ENCODE assay signal across 17 cellular contexts in the genomic region with DNA sequence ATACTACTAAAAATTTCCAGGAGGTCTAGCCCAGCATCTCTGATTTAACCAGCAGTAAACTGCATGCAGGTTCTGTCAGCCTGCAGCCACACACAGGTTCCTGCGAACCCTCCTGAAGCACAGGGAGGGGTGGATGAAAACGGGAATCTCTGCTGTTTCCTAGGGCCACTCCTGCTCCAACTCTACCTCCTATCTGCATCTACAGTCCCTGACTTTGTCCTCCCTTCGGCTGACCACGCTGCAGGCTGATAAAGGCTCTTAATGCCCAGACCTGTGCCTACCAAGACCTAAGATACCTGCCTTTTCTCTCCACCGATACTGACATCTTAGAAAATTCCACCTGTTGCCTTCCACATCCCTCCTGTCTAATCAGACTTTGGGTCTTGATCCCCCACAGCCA. TPM values are rescaled to one million over a fixed set of nuclear protein-coding genes. Genes with fewer than 3 reads are reported as not detected.
A peak's percentile ranks its signal among the peaks of the same experiment; 100 is the strongest.
DNase-seq lines count a peak whose midpoint lies in the region; ATAC-seq and TF ChIP-seq lines count a peak whose summit lies in the region.
"Had no signal": no experiment of that assay in that cellular context is flagged by ENCODE, and none has a peak within 500 bp of the region (broad histone marks: within the 10 kb centered on the region; RNA-seq: fewer than 3 reads in every experiment).

No MANE protein-coding gene starts in this region.

- ATAC-seq in CD8-positive, alpha-beta T cell, result no peak
- ATAC-seq in WTC11 (no peak), naive B cell (ENCODE audit: low read depth in 2 of 2) (no peak), GM21515 (IDR thresholded peaks at IDR 0.05; ENCODE audit: unreplicated experiment) (no peak), GM19328 (IDR thresholded peaks at IDR 0.05; ENCODE audit: unreplicated experiment) (no peak), HG02852 (IDR thresholded peaks at IDR 0.05; ENCODE audit: unreplicated experiment) (no peak)
- ATAC-seq: Panc1 had no signal

- no peak overlapping the region for H3K18ac ChIP-seq in mesenchymal stem cell (ENCODE audit: low read depth in 1 of 2, low read length in 2 of 2)

- CTCF ChIA-PET in CD8-positive, alpha-beta T cell (lab: Charles Lee), result no interaction called here
- CTCF ChIA-PET in WTC11 (lab: Charles Lee), result no interaction called here

- H3K79me1 ChIP-seq in mesenchymal stem cell (replicated peaks; ENCODE audit: low read length, poor library complexity, severe bottlenecking), result peaks cover 34% of the 10 kb centered on the region

- no peak overlapping the region for H4K91ac ChIP-seq in mesenchymal stem cell (ENCODE audit: low read length)

- no peak overlapping the region for H2AFZ ChIP-seq in mesenchymal stem cell (ENCODE audit: low read depth, low read length)

- TF ChIP-seq CTCF in CD8-positive, alpha-beta T cell (IDR thresholded peaks at IDR 0.05), result no peak
- no peak for TF ChIP-seq CTCF in WTC11 (IDR thresholded peaks at IDR 0.05)

- no peak overlapping the region for H2AK5ac ChIP-seq in mesenchymal stem cell (ENCODE audit: low read length, severe bottlenecking)

- peaks cover 28 to 100% (median 86%) of the 10 kb centered on the region in 11 experiments; a peak in 21 of 22 replicates for H4K20me1 ChIP-seq in BLaER1 treated with 17β-estradiol and CSF1 and Interleukin-3, amounts not matched to agents 10 nM and 100 nM

- no peak overlapping the region for H2BK15ac ChIP-seq in mesenchymal stem cell (ENCODE audit: low read depth, poor library complexity, severe bottlenecking)

- no peaks in the 10 kb centered on the region for H3K27me3 Mint-ChIP-seq in CD8-positive, alpha-beta T cell (ENCODE audit: low read depth)
- H3K27me3 Mint-ChIP-seq in WTC11 (ENCODE audit: low read depth) (no peaks in the 10 kb centered on the region; the same call in 1 of the 2 replicates), naive B cell (no peaks in the 10 kb centered on the region)
- H3K27me3 Mint-ChIP-seq: type B pancreatic cell had no signal

- H3K4me1 ChIP-seq in BLaER1 treated with 17β-estradiol and CSF1 and Interleukin-3, amounts not matched to agents 10 nM and 100 nM, result peaks cover 83 to 98% (median 93%) of the 10 kb centered on the region in 10 experiments
- H3K4me1 ChIP-seq in CD8-positive, alpha-beta T cell (ENCODE audit: insufficient read depth, low read length), result peaks cover 79% of the 10 kb centered on the region
- peaks cover 5% of the 10 kb centered on the region for H3K4me1 ChIP-seq in mesenchymal stem cell (ENCODE audit: control insufficient read depth, insufficient read depth, low read depth, low read length)

- peak overlapping the region in 1 of 2 experiments; percentile 50 for H3K23ac ChIP-seq in mesenchymal stem cell (ENCODE audit: low read length in 2 of 2)

- peak overlapping the region; percentile 63 for H3K27ac Mint-ChIP-seq in CD8-positive, alpha-beta T cell
- peak overlapping the region; percentile 3; the same call in 1 of the 2 replicates for H3K27ac Mint-ChIP-seq in WTC11
- H3K27ac Mint-ChIP-seq in naive B cell, result peak overlapping the region in 5 of 6 donors; percentile 26 to 96 (median 84)
- H3K27ac Mint-ChIP-seq: type B pancreatic cell had no signal

- POLR2A ChIA-PET in CD8-positive, alpha-beta T cell (lab: Charles Lee), result interaction anchor here (1.5 kb wide), 1 partner anchor 10 kb away, joined by 3 read pairs; no protein-coding TSS in a partner anchor
- POLR2A ChIA-PET in WTC11 (lab: Charles Lee), result no interaction called here

- H3K4me1 Mint-ChIP-seq in CD8-positive, alpha-beta T cell (ENCODE audit: low read depth), result peaks cover 83% of the 10 kb centered on the region
- H3K4me1 Mint-ChIP-seq in WTC11, result peaks cover 27% of the 10 kb centered on the region
- peaks cover 71 to 87% (median 82%) of the 10 kb centered on the region in 3 donors for H3K4me1 Mint-ChIP-seq in naive B cell

- H3K4ac ChIP-seq in mesenchymal stem cell (ENCODE audit: low read depth in 1 of 2, low read length in 2 of 2), result no peak overlapping the region

- no peaks in the 10 kb centered on the region for H3K9me3 Mint-ChIP-seq in CD8-positive, alpha-beta T cell
- H3K9me3 Mint-ChIP-seq in WTC11, result no peaks in the 10 kb centered on the region
- H3K9me3 Mint-ChIP-seq in naive B cell, result no peaks in the 10 kb centered on the region
- H3K9me3 Mint-ChIP-seq: type B pancreatic cell had no signal

- H3K9ac ChIP-seq in BLaER1 treated with 17β-estradiol and CSF1 and Interleukin-3, amounts not matched to agents 10 nM and 100 nM, result no peak overlapping the region
- H3K9ac ChIP-seq in mesenchymal stem cell (ENCODE audit: low read length), result no peak overlapping the region

- peaks cover 0 to 49% (median 11%) of the 10 kb centered on the region in 11 experiments; a peak in 15 of 22 replicates for H3K36me3 ChIP-seq in BLaER1 treated with 17β-estradiol and CSF1 and Interleukin-3, amounts not matched to agents 10 nM and 100 nM
- H3K36me3 ChIP-seq in CD8-positive, alpha-beta T cell (ENCODE audit: insufficient read depth, low read length), result no peaks in the 10 kb centered on the region
- H3K36me3 ChIP-seq in mesenchymal stem cell (ENCODE audit: control insufficient read depth in 1 of 2, insufficient read depth in 2 of 2, low read depth in 1 of 2, low read length in 2 of 2), result peaks cover 0 to 6% of the 10 kb centered on the region in 2 experiments
- H3K36me3 ChIP-seq: BE2C, esophagus muscularis mucosa, prostate gland had no signal

- H3K27ac ChIP-seq in BLaER1 treated with 17β-estradiol and CSF1 and Interleukin-3, amounts not matched to agents 10 nM and 100 nM, result peak overlapping the region in 4 of 11 experiments; percentile 29 to 71 (median 45); a peak in 6 of 22 replicates
- no peak overlapping the region for H3K27ac ChIP-seq in CD8-positive, alpha-beta T cell (ENCODE audit: low read depth, low read length)
- H3K27ac ChIP-seq in mesenchymal stem cell (ENCODE audit: low read length, poor library complexity, severe bottlenecking), result no peak overlapping the region
- H3K27ac ChIP-seq: esophagus muscularis mucosa, prostate gland had no signal

- 79% methylated on average over 5 of the region's 5 CpGs for WGBS in mesenchymal stem cell

- no peaks in the 10 kb centered on the region for H3K9me3 ChIP-seq in BLaER1 treated with 17β-estradiol and CSF1 and Interleukin-3, amounts not matched to agents 10 nM and 100 nM (replicated peaks in 1 of 11)
- no peaks in the 10 kb centered on the region for H3K9me3 ChIP-seq in CD8-positive, alpha-beta T cell (ENCODE audit: low read length)
- no peaks in the 10 kb centered on the region for H3K9me3 ChIP-seq in mesenchymal stem cell (ENCODE audit: control insufficient read depth, low read length)
- H3K9me3 ChIP-seq: BE2C, esophagus muscularis mucosa, prostate gland had no signal

- H3K4me3 ChIP-seq in BLaER1 treated with 17β-estradiol and CSF1 and Interleukin-3, amounts not matched to agents 10 nM and 100 nM, result no peak overlapping the region
- H3K4me3 ChIP-seq in CD8-positive, alpha-beta T cell (ENCODE audit: low read depth, low read length), result no peak overlapping the region
- no peak overlapping the region for H3K4me3 ChIP-seq in mesenchymal stem cell (ENCODE audit: insufficient read depth in 1 of 2, low read depth in 1 of 2, low read length in 2 of 2)
- H3K4me3 ChIP-seq: esophagus muscularis mucosa, prostate gland, smooth muscle cell had no signal

- H4K8ac ChIP-seq in mesenchymal stem cell (ENCODE audit: low read length), result no peak overlapping the region

- H3K4me3 Mint-ChIP-seq in CD8-positive, alpha-beta T cell, result peak overlapping the region; percentile 58
- no peak overlapping the region for H3K4me3 Mint-ChIP-seq in WTC11
- peak overlapping the region in 7 of 8 donors; percentile 38 to 83 (median 56) for H3K4me3 Mint-ChIP-seq in naive B cell
- H3K4me3 Mint-ChIP-seq: type B pancreatic cell had no signal

- intact Hi-C loops in CD8-positive, alpha-beta T cell (cut with DNase I, micrococcal nuclease), result no loop called here

- no peak overlapping the region for H2BK120ac ChIP-seq in mesenchymal stem cell (ENCODE audit: low read depth, low read length)

- no peak overlapping the region for H2BK12ac ChIP-seq in mesenchymal stem cell (ENCODE audit: low read length in 2 of 2)

- H3K36me3 Mint-ChIP-seq in CD8-positive, alpha-beta T cell, result peaks cover 38% of the 10 kb centered on the region
- H3K36me3 Mint-ChIP-seq in WTC11, result no peaks in the 10 kb centered on the region
- no peaks in the 10 kb centered on the region for H3K36me3 Mint-ChIP-seq in naive B cell

- no peak overlapping the region for H2BK5ac ChIP-seq in mesenchymal stem cell (ENCODE audit: low read depth, low read length, poor library complexity, severe bottlenecking)

- H3K14ac ChIP-seq in mesenchymal stem cell (ENCODE audit: low read length in 2 of 2), result no peak overlapping the region

- no peak for DNase-seq in CD8-positive, alpha-beta T cell
- DNase-seq in WTC11 (ENCODE audit: low spot score), result no peak
- no peak for DNase-seq in naive B cell
- no peak for DNase-seq in mesenchymal stem cell
- DNase-seq: BE2C, NCI-H1417, NCI-H2171 treated with DMSO at 0.1 percent for 48 hours, NCI-H774 had no signal

- H3K4me2 ChIP-seq in BLaER1 treated with 17β-estradiol and CSF1 and Interleukin-3, amounts not matched to agents 10 nM and 100 nM, result peak overlapping the region; percentile 91 to 99 (median 98)
- no peak overlapping the region for H3K4me2 ChIP-seq in mesenchymal stem cell (ENCODE audit: low read length, poor library complexity, severe bottlenecking)
- H3K4me2 ChIP-seq: smooth muscle cell had no signal

- H3K27me3 ChIP-seq in BLaER1 treated with 17β-estradiol and CSF1 and Interleukin-3, amounts not matched to agents 10 nM and 100 nM, result no peaks in the 10 kb centered on the region
- H3K27me3 ChIP-seq in CD8-positive, alpha-beta T cell (ENCODE audit: insufficient read depth, low read length), result no peaks in the 10 kb centered on the region
- no peaks in the 10 kb centered on the region for H3K27me3 ChIP-seq in mesenchymal stem cell (ENCODE audit: control insufficient read depth in 1 of 2, insufficient read depth in 1 of 2, low read length in 2 of 2)
- H3K27me3 ChIP-seq: BE2C, esophagus muscularis mucosa had no signal

TF ChIP-seq in WTC11, 78 proteins besides CTCF, POLR2A, EP300 and RAD21 (continues in another document):
- TF ChIP-seq MYBL2 (CRISPR knock-in tag; IDR thresholded peaks at IDR 0.05), result no peak
- TF ChIP-seq, protein P1, sequence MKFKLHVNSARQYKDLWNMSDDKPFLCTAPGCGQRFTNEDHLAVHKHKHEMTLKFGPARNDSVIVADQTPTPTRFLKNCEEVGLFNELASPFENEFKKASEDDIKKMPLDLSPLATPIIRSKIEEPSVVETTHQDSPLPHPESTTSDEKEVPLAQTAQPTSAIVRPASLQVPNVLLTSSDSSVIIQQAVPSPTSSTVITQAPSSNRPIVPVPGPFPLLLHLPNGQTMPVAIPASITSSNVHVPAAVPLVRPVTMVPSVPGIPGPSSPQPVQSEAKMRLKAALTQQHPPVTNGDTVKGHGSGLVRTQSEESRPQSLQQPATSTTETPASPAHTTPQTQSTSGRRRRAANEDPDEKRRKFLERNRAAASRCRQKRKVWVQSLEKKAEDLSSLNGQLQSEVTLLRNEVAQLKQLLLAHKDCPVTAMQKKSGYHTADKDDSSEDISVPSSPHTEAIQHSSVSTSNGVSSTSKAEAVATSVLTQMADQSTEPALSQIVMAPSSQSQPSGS (CRISPR knock-in tag; IDR thresholded peaks at IDR 0.05; ENCODE audit: borderline replicate concordance, low read depth), result no peak

RNA-seq across cellular contexts. Expression of gene CYTH1, which starts 50.2 kb away (rescaled TPM):
- 100 to 1,000 TPM; 475 to 490 TPM for total RNA-seq in CD8-positive, alpha-beta T cell
- total RNA-seq in WTC11 (2021), result 15.1 to 20.0 TPM (median 15.8 TPM) in 3 replicates
- polyA plus RNA-seq in naive B cell (ENCODE audit: low read depth in 6 of 6), result 100 to 1,000 TPM; 165 to 235 (median 190) TPM
- polyA plus RNA-seq in mesenchymal stem cell (2013, experiment 1 of 2), result 15.0 TPM
- polyA plus RNA-seq in mesenchymal stem cell (2013, experiment 2 of 2), result 14.3 TPM

Comparison
In these comparisons a context has a peak if more than half of its experiments do, and no peak if none do; other contexts are left out.
1. H3K27ac Mint-ChIP-seq: peak in every context shown above with its lines; median percentile 84 in naive B cell; 63 in CD8-positive, alpha-beta T cell; 3 in WTC11.
2. RNA of gene CYTH1, which starts 50.2 kb away (total RNA-seq): 475 to 490 TPM in CD8-positive, alpha-beta T cell; 15.1 to 20.0 TPM in WTC11; every median in the first group is over 10 times any median in the second.